ENCODE assay signal across 8 cellular contexts in the genomic region with DNA sequence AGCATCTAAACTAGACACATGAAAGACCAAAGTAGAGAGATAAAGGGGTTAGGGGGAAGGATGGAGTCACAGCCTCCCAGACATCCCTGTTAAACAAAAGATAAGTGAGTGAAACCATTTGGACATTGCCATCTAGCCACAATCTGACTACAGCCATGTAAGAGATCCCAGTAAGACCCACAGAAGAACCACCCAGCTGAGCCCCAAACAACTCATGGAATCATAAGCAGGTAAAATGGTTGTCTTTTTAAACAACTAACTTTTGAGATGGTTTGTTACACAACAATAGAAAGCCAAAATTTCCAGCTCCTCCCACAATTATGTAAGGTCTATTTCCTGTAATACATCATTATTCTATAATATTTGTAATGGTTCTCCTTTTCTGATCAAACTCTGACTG.
"Had no signal": no experiment of that assay in that cellular context is flagged by ENCODE, and none has a peak within 500 bp of the region (broad histone marks: within the 10 kb centered on the region; RNA-seq: fewer than 3 reads in every experiment).

No MANE protein-coding gene starts in this region.

- DNase-seq: GDM1, GF-D8 had no signal

- FAIRE-seq: G401.6, GM12878, GM12891, GM12892, GM18507, GM19239 had no signal

- H3K4me3 ChIP-seq: GM12878 had no signal

- ATAC-seq: GM12878 had no signal
